In genomic region chr10:84256510-84257342, GRCh38 we compare ENCODE assay signal across 9 cellular contexts. TPM values are rescaled to one million over a fixed set of nuclear protein-coding genes. Genes with fewer than 3 reads are reported as not detected.
DNase-seq lines count a peak whose midpoint lies in the region; ATAC-seq and TF ChIP-seq lines count a peak whose summit lies in the region.
"Had no signal": no experiment of that assay in that cellular context is flagged by ENCODE, and none has a peak within 500 bp of the region (broad histone marks: within the 10 kb centered on the region; RNA-seq: fewer than 3 reads in every experiment).

No MANE protein-coding gene starts in this region.

- ATAC-seq in foreskin keratinocyte (peak; percentile 74), GM21717 (IDR thresholded peaks at IDR 0.05; ENCODE audit: unreplicated experiment) (no peak), GM21723 (IDR thresholded peaks at IDR 0.05; ENCODE audit: unreplicated experiment) (no peak)

- intact Hi-C loops in posterior vena cava (cut with DNase I) = no loop called here

- H3K27ac ChIP-seq in foreskin keratinocyte = no peak overlapping the region
- H3K27ac ChIP-seq: skin epidermis had no signal

- H3K27me3 ChIP-seq in foreskin keratinocyte = no peaks in the 10 kb centered on the region

- H3K4me1 ChIP-seq in foreskin keratinocyte = no peaks in the 10 kb centered on the region

- DNase-seq in GM12865 (ENCODE audit: low read depth) (peak; percentile 49), HS-27A (ENCODE audit: low read depth) (peak; percentile 24), foreskin keratinocyte (peak in 1 of 2 donors; percentile 23), posterior vena cava (ENCODE audit: low spot score) (peak; percentile 89), NCI-H2081 treated with DMSO at 0.1 percent for 48 hours (lab: John Stamatoyannopoulos, UW) (no peak)
- peak; percentile 49 for DNase-seq in activated T-cell treated with anti-CD3 and anti-CD28 coated beads, Interleukin-2, amount 50 U/mL, for 1 hour

- peak; percentile 59 for TF ChIP-seq CTCF in GM12865 (IDR thresholded peaks at IDR 0.05; ENCODE audit: insufficient read depth, low read depth, low read length, missing control alignments)
- TF ChIP-seq CTCF in foreskin keratinocyte (conservative IDR thresholded peaks at IDR 0.05) = peak; percentile 77

- no peak overlapping the region for H3K4me3 ChIP-seq in GM12865 (ENCODE audit: low read depth, low read length)
- H3K4me3 ChIP-seq: skin epidermis had no signal

RNA-seq across cellular contexts. Expression of gene RGR, which starts 11.9 kb away (rescaled TPM):
- not detected in 2 replicates for total RNA-seq in foreskin keratinocyte
- polyA plus RNA-seq in foreskin keratinocyte = not detected in 2 replicates
- under 1 TPM in 1 of 2 donors, not detected in 1; 0.38 TPM for total RNA-seq in posterior vena cava

RNA-seq across cellular contexts. Expression of gene LRIT1, which starts 15.4 kb away (rescaled TPM):
- total RNA-seq in foreskin keratinocyte (not detected in 2 replicates), posterior vena cava (not detected)
- not detected in 2 replicates for polyA plus RNA-seq in foreskin keratinocyte

RNA-seq across cellular contexts. Expression of gene LRIT2, which starts 31.4 kb away (rescaled TPM):
- total RNA-seq in foreskin keratinocyte (not detected in 2 replicates), posterior vena cava (not detected)
- not detected in 2 replicates for polyA plus RNA-seq in foreskin keratinocyte
